In the genomic region with DNA sequence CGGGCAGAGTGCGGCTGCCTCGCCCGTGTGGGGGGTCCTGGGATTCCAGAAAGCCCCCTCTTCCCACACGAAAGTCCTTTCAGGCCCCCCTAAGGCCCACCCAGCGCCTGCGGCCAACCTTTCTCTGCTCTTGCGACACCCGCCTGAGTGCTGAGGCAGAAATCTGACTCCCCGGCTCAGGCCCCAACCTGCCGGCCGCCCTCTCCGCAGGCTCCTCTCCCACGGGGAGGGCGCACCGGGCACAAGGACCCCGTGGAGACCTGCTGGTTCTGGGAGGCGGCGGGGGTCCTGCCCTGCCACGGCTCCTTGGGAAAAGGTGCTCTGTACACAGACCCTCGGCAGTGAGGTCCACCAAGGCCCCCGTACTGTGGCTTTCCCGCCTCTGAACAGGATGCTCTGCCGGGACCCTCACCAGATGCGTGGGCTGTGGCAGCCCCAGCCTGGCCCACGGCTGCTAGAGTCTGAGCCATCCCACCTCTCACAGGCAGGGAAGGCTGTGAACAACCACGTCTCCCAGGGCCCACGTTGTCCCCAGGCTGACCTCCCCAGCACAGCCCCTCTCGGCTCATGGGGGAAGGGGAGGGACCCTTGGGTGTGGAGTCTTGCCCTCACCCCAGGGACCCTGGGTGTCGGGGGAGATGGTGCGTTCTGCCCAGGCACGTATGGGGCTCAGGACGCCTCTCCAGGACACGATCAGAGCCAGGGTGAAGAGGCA, we compare ENCODE assay signal across 16 cellular contexts. TPM values are rescaled to one million over a fixed set of nuclear protein-coding genes. Genes with fewer than 3 reads are reported as not detected.
DNase-seq lines count a peak whose midpoint lies in the region; ATAC-seq, FAIRE-seq and TF ChIP-seq lines count a peak whose summit lies in the region.
"Had no signal": no experiment of that assay in that cellular context is flagged by ENCODE, and none has a peak within 500 bp of the region (broad histone marks: within the 10 kb centered on the region; RNA-seq: fewer than 3 reads in every experiment).

No MANE protein-coding gene starts in this region.

- H3K4me1 ChIP-seq in RWPE2 (ENCODE audit: insufficient read depth, poor library complexity, severe bottlenecking), result peaks cover 45% of the 10 kb centered on the region
- H3K4me1 ChIP-seq in foreskin keratinocyte, result peaks cover 31% of the 10 kb centered on the region
- H3K4me1 ChIP-seq in suprapubic skin, result peaks cover 86% of the 10 kb centered on the region

- peak; percentile 21; the same call in 2 of the 3 replicates for ATAC-seq in RWPE2 (ENCODE audit: low read depth)
- ATAC-seq in foreskin keratinocyte, result peak; percentile 13
- ATAC-seq: natural killer cell, T-helper 17 cell had no signal

- TF ChIP-seq RAD21 in Ishikawa (IDR thresholded peaks at IDR 0.05; ENCODE audit: low read depth), result no peak

- WGBS in suprapubic skin, result 59% methylated on average over 14 of the region's 34 CpGs

- H3K4me3 ChIP-seq in RWPE2 (ENCODE audit: severe bottlenecking), result peak overlapping the region; percentile 3
- H3K4me3 ChIP-seq in suprapubic skin, result no peak overlapping the region

- TF ChIP-seq CTCF in RWPE2 (IDR thresholded peaks at IDR 0.05; ENCODE audit: poor library complexity, severe bottlenecking), result no peak
- TF ChIP-seq CTCF in foreskin keratinocyte (conservative IDR thresholded peaks at IDR 0.05), result no peak
- TF ChIP-seq CTCF in suprapubic skin (IDR thresholded peaks at IDR 0.05), result no peak

- no peak for TF ChIP-seq POLR2A in suprapubic skin (IDR thresholded peaks at IDR 0.05)

- FAIRE-seq in frontal cortex (lab: Jason Lieb, UNC), result no peak
- FAIRE-seq: endothelial cell of umbilical vein, GM19239 had no signal

- DNase-seq in RWPE2 (ENCODE audit: low spot score) (no peak), foreskin keratinocyte (peak in 1 of 2 donors; percentile 57), suprapubic skin (ENCODE audit: low spot score in 2 of 2) (no peak), HuH-7.5 (ENCODE audit: low spot score) (no peak), frontal cortex (ENCODE audit: low spot score in 2 of 2) (no peak)
- DNase-seq in stimulated activated CD4-positive, alpha-beta T cell treated with anti-CD3 and anti-CD28 coated beads, Interleukin-2, amount 100 ng/mL, for 24 hours, result no peak
- DNase-seq: activated CD4-positive, CD25-positive, alpha-beta regulatory T cell treated with anti-CD3 and anti-CD28 coated beads, Interleukin-2, amount 50 U/mL, for 72 hours; activated effector memory CD4-positive, alpha-beta T cell treated with Interleukin-2 at 50 U/mL for 16 hours; anterior cingulate cortex; natural killer cell; NCI-H1105; SHP77; T-helper 17 cell had no signal

- H3K9me3 ChIP-seq in RWPE2 (ENCODE audit: severe bottlenecking) (no peaks in the 10 kb centered on the region), suprapubic skin (no peaks in the 10 kb centered on the region)

- H3K36me3 ChIP-seq in RWPE2 (ENCODE audit: low read depth), result no peaks in the 10 kb centered on the region
- no peaks in the 10 kb centered on the region for H3K36me3 ChIP-seq in suprapubic skin

- peak overlapping the region; percentile 86 for H3K27ac ChIP-seq in RWPE2 (ENCODE audit: poor library complexity, severe bottlenecking)
- H3K27ac ChIP-seq in foreskin keratinocyte, result peak overlapping the region; percentile 63
- H3K27ac ChIP-seq in suprapubic skin, result peak overlapping the region; percentile 18

- no peaks in the 10 kb centered on the region for H3K27me3 ChIP-seq in RWPE2 (ENCODE audit: insufficient read depth, poor library complexity, severe bottlenecking)
- H3K27me3 ChIP-seq in foreskin keratinocyte, result peaks cover 8% of the 10 kb centered on the region
- H3K27me3 ChIP-seq in suprapubic skin, result no peaks in the 10 kb centered on the region

- TF ChIP-seq EP300 in Ishikawa (IDR thresholded peaks at IDR 0.05; ENCODE audit: borderline replicate concordance) (no peak), suprapubic skin (IDR thresholded peaks at IDR 0.05) (no peak)

TF ChIP-seq in Ishikawa, 13 proteins besides CTCF, POLR2A, EP300 and RAD21:
- no peak for TF ChIP-seq CREB1 (IDR thresholded peaks at IDR 0.05; ENCODE audit: low read depth)
- TF ChIP-seq, protein P1, sequence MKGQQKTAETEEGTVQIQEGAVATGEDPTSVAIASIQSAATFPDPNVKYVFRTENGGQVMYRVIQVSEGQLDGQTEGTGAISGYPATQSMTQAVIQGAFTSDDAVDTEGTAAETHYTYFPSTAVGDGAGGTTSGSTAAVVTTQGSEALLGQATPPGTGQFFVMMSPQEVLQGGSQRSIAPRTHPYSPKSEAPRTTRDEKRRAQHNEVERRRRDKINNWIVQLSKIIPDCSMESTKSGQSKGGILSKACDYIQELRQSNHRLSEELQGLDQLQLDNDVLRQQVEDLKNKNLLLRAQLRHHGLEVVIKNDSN (IDR thresholded peaks at IDR 0.05), result no peak
- TF ChIP-seq TEAD4 (IDR thresholded peaks at IDR 0.05), result no peak
- TF ChIP-seq, protein P2, sequence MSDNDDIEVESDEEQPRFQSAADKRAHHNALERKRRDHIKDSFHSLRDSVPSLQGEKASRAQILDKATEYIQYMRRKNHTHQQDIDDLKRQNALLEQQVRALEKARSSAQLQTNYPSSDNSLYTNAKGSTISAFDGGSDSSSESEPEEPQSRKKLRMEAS (IDR thresholded peaks at IDR 0.05), result no peak
- peak; percentile 85 for TF ChIP-seq CEBPB (IDR thresholded peaks at IDR 0.05)

RNA-seq across cellular contexts. Expression of a gene that starts 41.5 kb away (rescaled TPM):
- total RNA-seq in foreskin keratinocyte (14.7 and 16.4 TPM in 2 replicates), suprapubic skin (10 to 100 TPM; 12.2 to 49.6 (median 28.6) TPM), frontal cortex (12.6 TPM)
- 19.5 and 25.1 TPM in 2 replicates for polyA plus RNA-seq in foreskin keratinocyte

Comparison
In these comparisons a context has a peak if more than half of its experiments do, and no peak if none do; other contexts are left out.
1. H3K27ac ChIP-seq: peak in every context shown above with its lines; median percentile 86 in RWPE2; 63 in foreskin keratinocyte; 18 in suprapubic skin.